ENCODE assay signal across 20 cellular contexts in genomic region chr2:240139666-240140393, GRCh38. TPM values are rescaled to one million over a fixed set of nuclear protein-coding genes. Genes with fewer than 3 reads are reported as not detected.
A peak's percentile ranks its signal among the peaks of the same experiment; 100 is the strongest.
DNase-seq lines count a peak whose midpoint lies in the region; ATAC-seq and TF ChIP-seq lines count a peak whose summit lies in the region.
"Had no signal": no experiment of that assay in that cellular context is flagged by ENCODE, and none has a peak within 500 bp of the region (broad histone marks: within the 10 kb centered on the region; RNA-seq: fewer than 3 reads in every experiment).

No MANE protein-coding gene starts in this region.

- DNase-seq in cardiac septum (ENCODE audit: low spot score) (peak; percentile 70), heart right ventricle (no peak), osteoblast (ENCODE audit: insufficient read length, low spot score, missing footprints) (peak; percentile 66), NCI-H526 treated with DMSO at 0.1 percent for 48 hours (lab: John Stamatoyannopoulos, UW) (no peak), NCI-H524 treated with DMSO at 0.1 percent for 48 hours (lab: John Stamatoyannopoulos, UW) (no peak), germinal center (ENCODE audit: low spot score) (no peak)
- DNase-seq: CD8-positive, alpha-beta memory T cell; effector memory CD8-positive, alpha-beta T cell; glutamatergic neuron; HCEC 1CT; PC-9; stimulated activated CD4-positive, alpha-beta T cell treated with anti-CD3 and anti-CD28 coated beads, Interleukin-12 subunit alpha, Interleukin-12 subunit beta, amount 100 ng/mL, for 4 hours had no signal

- intact Hi-C loops in cardiac septum (cut with DNase I) (loop anchor here (5.0 kb wide), 1 partner anchor 1103 kb away; no protein-coding TSS in a partner anchor), heart right ventricle (cut with DNase I) (loop anchor here in 7 of 10 donors (2.0 to 10.0 kb wide), 4 partner anchors 79 to 1105 kb away; no protein-coding TSS in a partner anchor)

- H3K27ac ChIP-seq in heart right ventricle (no peak overlapping the region), ectodermal cell (ENCODE audit: insufficient read depth, low read depth, low read length, poor library complexity, severe bottlenecking) (no peak overlapping the region), osteoblast (ENCODE audit: low read depth, low read length) (no peak overlapping the region)
- H3K27ac ChIP-seq: PC-9, psoas muscle had no signal

- peaks cover 6 to 23% (median 14%) of the 10 kb centered on the region in 9 donors for H3K4me1 ChIP-seq in heart right ventricle
- peaks cover 22% of the 10 kb centered on the region for H3K4me1 ChIP-seq in ectodermal cell (ENCODE audit: control insufficient read depth, insufficient read depth, low read length)
- peaks cover 8% of the 10 kb centered on the region for H3K4me1 ChIP-seq in osteoblast (ENCODE audit: insufficient read depth, low read length)

- TF ChIP-seq CTCF in heart right ventricle (IDR thresholded peaks at IDR 0.05) (no peak), osteoblast (IDR thresholded peaks at IDR 0.05; ENCODE audit: extremely low read depth, low read depth, low read length) (no peak)

- peaks cover 7% of the 10 kb centered on the region for H4K20me1 ChIP-seq in osteoblast (ENCODE audit: insufficient read depth, low read length)

- H3K9me3 ChIP-seq in heart right ventricle (no peaks in the 10 kb centered on the region), ectodermal cell (ENCODE audit: control insufficient read depth, low read length) (no peaks in the 10 kb centered on the region), osteoblast (ENCODE audit: low read depth, low read length) (no peaks in the 10 kb centered on the region)
- H3K9me3 ChIP-seq: psoas muscle had no signal

- WGBS in heart right ventricle, 2 donors, result 50 to 53% methylated on average over 14 of the region's 14 CpGs
- 44 to 50% methylated on average over 14 of the region's 14 CpGs for WGBS in ectodermal cell, 2 experiments

- H3K4me3 ChIP-seq in heart right ventricle (no peak overlapping the region), ectodermal cell (ENCODE audit: insufficient read depth, low read depth, low read length) (peak overlapping the region; percentile 1), osteoblast (ENCODE audit: insufficient read depth, low read length) (no peak overlapping the region)
- H3K4me3 ChIP-seq: PC-9, psoas muscle had no signal

- H3K27me3 ChIP-seq in heart right ventricle, result peaks cover 0 to 31% (median 17%) of the 10 kb centered on the region in 7 donors
- H3K27me3 ChIP-seq in ectodermal cell (ENCODE audit: control insufficient read depth, insufficient read depth, low read length, poor library complexity, severe bottlenecking), result peaks cover 15% of the 10 kb centered on the region
- peaks cover 18% of the 10 kb centered on the region for H3K27me3 ChIP-seq in osteoblast (ENCODE audit: insufficient read depth, low read length)

- H2AFZ ChIP-seq in osteoblast (ENCODE audit: low read length), result no peak overlapping the region
- H2AFZ ChIP-seq: PC-9 had no signal

- peaks cover 13% of the 10 kb centered on the region for H3K79me2 ChIP-seq in osteoblast (ENCODE audit: insufficient read depth, low read length)

- ATAC-seq in heart right ventricle, result no peak
- ATAC-seq: effector memory CD8-positive, alpha-beta T cell; HepG2; naive thymus-derived CD8-positive, alpha-beta T cell; psoas muscle had no signal

- no peak overlapping the region for H3K4me2 ChIP-seq in osteoblast (ENCODE audit: insufficient read depth, low read length)
- H3K4me2 ChIP-seq: PC-9 had no signal

- H3K36me3 ChIP-seq in heart right ventricle (no peaks in the 10 kb centered on the region), ectodermal cell (ENCODE audit: control insufficient read depth, insufficient read depth, low read length) (no peaks in the 10 kb centered on the region), osteoblast (ENCODE audit: insufficient read depth, low read length) (no peaks in the 10 kb centered on the region)

RNA-seq across cellular contexts. Expression of gene OTOS, which starts 0.6 kb away (rescaled TPM):
- not detected for total RNA-seq in cardiac septum
- total RNA-seq in heart right ventricle, result not detected
- polyA plus RNA-seq in heart right ventricle, result not detected
- not detected for polyA plus RNA-seq in ectodermal cell (2013, experiment 1 of 4)
- polyA plus RNA-seq in ectodermal cell (2013, experiment 2 of 4), result not detected
- not detected for polyA plus RNA-seq in ectodermal cell (2013, experiment 3 of 4)
- not detected for polyA plus RNA-seq in ectodermal cell (2013, experiment 4 of 4)
- total RNA-seq in osteoblast, result not detected in 2 replicates
- total RNA-seq: activated T-helper 2 cell treated with anti-CD3 and anti-CD28 coated beads, Interferon-gamma antibody, Interleukin-2, Interleukin-4, amounts not matched to agents 10 μg/mL and 5 μg/mL and 100 μg/mL, durations not matched to agents 14 hours and 24 hours and 36 hours; CD8-positive, alpha-beta memory T cell; fibroblast of lung; HepG2; naive thymus-derived CD8-positive, alpha-beta T cell; PC-9; psoas muscle; subcutaneous adipose tissue; T-helper 2 cell treated with Interferon-gamma antibody and Interleukin-4, amounts not matched to agents 100 ng/mL and 5 ng/mL, for 36 hours had no signal
- polyA plus RNA-seq: CD8-positive, alpha-beta memory T cell; fibroblast of lung; HepG2; naive thymus-derived CD8-positive, alpha-beta T cell had no signal

RNA-seq across cellular contexts. Expression of gene COPS9, which starts 3.7 kb away (rescaled TPM):
- total RNA-seq in cardiac septum (149 TPM), heart right ventricle (100 to 1,000 TPM; 135 to 229 (median 165) TPM), osteoblast (70.2 and 84.9 TPM in 2 replicates)
- polyA plus RNA-seq in heart right ventricle, result 100 to 1,000 TPM; 291 to 495 TPM
- 128 TPM for polyA plus RNA-seq in ectodermal cell (2013, experiment 1 of 4)
- 140 TPM for polyA plus RNA-seq in ectodermal cell (2013, experiment 2 of 4)
- 174 TPM for polyA plus RNA-seq in ectodermal cell (2013, experiment 3 of 4)
- 178 TPM for polyA plus RNA-seq in ectodermal cell (2013, experiment 4 of 4)

Comparison
In these comparisons a context has a peak if more than half of its experiments do, and no peak if none do; other contexts are left out.
1. DNase-seq: peak in cardiac septum (single experiment) and osteoblast (single experiment); none in heart right ventricle (0 of 2), NCI-H526 treated with DMSO at 0.1 percent for 48 hours (single experiment), NCI-H524 treated with DMSO at 0.1 percent for 48 hours (single experiment) and germinal center (single experiment).